In genomic region chr6:31712296-31712695, GRCh38 we compare ENCODE assay signal across 9 cellular contexts. TPM values are rescaled to one million over a fixed set of nuclear protein-coding genes. Genes with fewer than 3 reads are reported as not detected.
A peak's percentile ranks its signal among the peaks of the same experiment; 100 is the strongest.
DNase-seq lines count a peak whose midpoint lies in the region; ATAC-seq and TF ChIP-seq lines count a peak whose summit lies in the region.
"Had no signal": no experiment of that assay in that cellular context is flagged by ENCODE, and none has a peak within 500 bp of the region (broad histone marks: within the 10 kb centered on the region; RNA-seq: fewer than 3 reads in every experiment).

No MANE protein-coding gene starts in this region.

- H2BK5ac ChIP-seq in IMR-90 (ENCODE audit: low read depth, low read length, poor library complexity, severe bottlenecking) = no peak overlapping the region

- no peak overlapping the region for H3K9ac ChIP-seq in IMR-90 (ENCODE audit: low read depth, low read length)

- H2AK9ac ChIP-seq in IMR-90 (replicated peaks; ENCODE audit: low read depth, low read length, poor library complexity) = no peak overlapping the region

- intact Hi-C loops in Calu3 (cut with micrococcal nuclease; ENCODE audit: unreplicated experiment) = no loop called here
- intact Hi-C loops in IMR-90 (cut with micrococcal nuclease) = no loop called here
- intact Hi-C loops in ascending aorta (cut with DNase I) = no loop called here

- H3K27ac ChIP-seq in IMR-90 (ENCODE audit: insufficient read depth, low read length) = no peak overlapping the region
- no peak overlapping the region for H3K27ac ChIP-seq in ascending aorta

- no peaks in the 10 kb centered on the region; the same call in 1 of the 2 replicates for H4K20me1 ChIP-seq in IMR-90 (ENCODE audit: insufficient read depth, low read length)

- POLR2A ChIA-PET in IMR-90 (lab: Charles Lee; ENCODE audit: unreplicated experiment) = no interaction called here
- POLR2A ChIA-PET in naive thymus-derived CD8-positive, alpha-beta T cell (lab: Charles Lee) = interaction anchor here (1.2 kb wide), 1 partner anchor 11 kb away, joined by 3 read pairs; the partner anchor contains the start of gene MPIG6B

- H3K27me3 ChIP-seq in IMR-90 (ENCODE audit: control insufficient read depth, insufficient read depth, low read length) (peaks cover 35% of the 10 kb centered on the region), ascending aorta (no peaks in the 10 kb centered on the region)

- no peak overlapping the region for H4K5ac ChIP-seq in IMR-90 (ENCODE audit: low read depth, low read length)

- no peak overlapping the region for H3K4ac ChIP-seq in IMR-90 (ENCODE audit: low read depth, low read length)

- H3K27ac Mint-ChIP-seq in Calu3 (ENCODE audit: unreplicated experiment) (no peak overlapping the region), brain (peak overlapping the region; percentile 10 to 98 (median 93))
- H3K27ac Mint-ChIP-seq in naive thymus-derived CD8-positive, alpha-beta T cell = peak overlapping the region in 3 of 10 donors; percentile 50 to 71 (median 58)

- in situ Hi-C loops in IMR-90 (cut with MboI; ENCODE audit: low sequenced_read_pairs) = no loop called here

- ATAC-seq in IMR-90 (ENCODE audit: low read depth) (no peak), GM21717 (IDR thresholded peaks at IDR 0.05; ENCODE audit: unreplicated experiment) (no peak), HG03108 (IDR thresholded peaks at IDR 0.05; ENCODE audit: unreplicated experiment) (no peak)
- peak; percentile 39 to 43 for ATAC-seq in naive thymus-derived CD8-positive, alpha-beta T cell

- H3K9me3 Mint-ChIP-seq in Calu3 (ENCODE audit: low read depth, unreplicated experiment) (no peaks in the 10 kb centered on the region), brain (no peaks in the 10 kb centered on the region)
- no peaks in the 10 kb centered on the region for H3K9me3 Mint-ChIP-seq in naive thymus-derived CD8-positive, alpha-beta T cell

- H3K18ac ChIP-seq in IMR-90 (ENCODE audit: low read depth, low read length) = no peak overlapping the region

- no peak overlapping the region for H3K4me3 Mint-ChIP-seq in Calu3 (ENCODE audit: low read depth, unreplicated experiment)
- H3K4me3 Mint-ChIP-seq in brain = peak overlapping the region in 3 of 5 experiments; percentile 2 to 56 (median 4)
- H3K4me3 Mint-ChIP-seq in naive thymus-derived CD8-positive, alpha-beta T cell = no peak overlapping the region

- H3K36me3 Mint-ChIP-seq in Calu3 (ENCODE audit: insufficient read depth, unreplicated experiment) = peaks cover 3% of the 10 kb centered on the region
- no peaks in the 10 kb centered on the region for H3K36me3 Mint-ChIP-seq in brain
- no peaks in the 10 kb centered on the region for H3K36me3 Mint-ChIP-seq in naive thymus-derived CD8-positive, alpha-beta T cell

- H2BK120ac ChIP-seq in IMR-90 (ENCODE audit: low read depth, low read length) = no peak overlapping the region

- no peak overlapping the region for H2BK15ac ChIP-seq in IMR-90 (ENCODE audit: low read depth, low read length)

- no peaks in the 10 kb centered on the region for H3K9me3 ChIP-seq in IMR-90 (ENCODE audit: control insufficient read depth, insufficient read depth, low read length)
- no peaks in the 10 kb centered on the region for H3K9me3 ChIP-seq in ascending aorta

- TF ChIP-seq RAD21 in IMR-90 (IDR thresholded peaks at IDR 0.05; ENCODE audit: low read length) = no peak

- H3K4me2 ChIP-seq in IMR-90 (ENCODE audit: low read depth, low read length) = no peak overlapping the region

- no peaks in the 10 kb centered on the region for H3K79me1 ChIP-seq in IMR-90 (ENCODE audit: low read depth in 1 of 2, low read length in 2 of 2)

- peak; percentile 54 for TF ChIP-seq CTCF in Calu3 (IDR thresholded peaks at IDR 0.05; ENCODE audit: unreplicated experiment)
- TF ChIP-seq CTCF in IMR-90 (conservative IDR thresholded peaks at IDR 0.05; ENCODE audit: low read depth, low read length) = no peak
- TF ChIP-seq CTCF in brain (conservative IDR thresholded peaks at IDR 0.05) = no peak
- TF ChIP-seq CTCF in ascending aorta (IDR thresholded peaks at IDR 0.05) = peak in 1 of 3 experiments; percentile 20

- no peak overlapping the region for H3K56ac ChIP-seq in IMR-90 (ENCODE audit: extremely low read depth, insufficient read depth, low read length)

- no peak overlapping the region for H3K4me3 ChIP-seq in IMR-90 (ENCODE audit: insufficient read depth, low read depth, low read length)
- H3K4me3 ChIP-seq in ascending aorta = no peak overlapping the region

- no peak overlapping the region for H2AFZ ChIP-seq in IMR-90 (replicated peaks; ENCODE audit: low read length, poor library complexity)

- WGBS in IMR-90 (ENCODE audit: extremely low coverage in 2 of 2, insufficient read length in 1 of 2), 2 experiments = 90% methylated on average over 7 of the region's 8 CpGs; no CpG with 5 or more reads in 1 of the 2 experiments

- H3K27me3 Mint-ChIP-seq in Calu3 (ENCODE audit: unreplicated experiment) = peaks cover 26% of the 10 kb centered on the region
- peaks cover 5% of the 10 kb centered on the region for H3K27me3 Mint-ChIP-seq in brain
- H3K27me3 Mint-ChIP-seq in naive thymus-derived CD8-positive, alpha-beta T cell = no peaks in the 10 kb centered on the region

- no peaks in the 10 kb centered on the region for H3K36me3 ChIP-seq in IMR-90 (ENCODE audit: control insufficient read depth, insufficient read depth, low read length)
- H3K36me3 ChIP-seq in ascending aorta = no peaks in the 10 kb centered on the region

- dilution Hi-C loops in IMR-90 (cut with HindIII; ENCODE audit: low sequenced_read_pairs, unreplicated experiment) = no loop called here

- H3K14ac ChIP-seq in IMR-90 (replicated peaks; ENCODE audit: low read depth, low read length) = no peak overlapping the region

- H4K8ac ChIP-seq in IMR-90 (ENCODE audit: low read depth in 2 of 2, low read length in 2 of 2) = no peak overlapping the region

- H3K9me1 ChIP-seq in IMR-90 (ENCODE audit: insufficient read depth, low read length) = no peaks in the 10 kb centered on the region

- H2BK20ac ChIP-seq in IMR-90 (ENCODE audit: low read depth, low read length) = no peak overlapping the region

- DNase-seq in Calu3 (peak; percentile 71), IMR-90 (no peak), AG08396 (ENCODE audit: low spot score) (no peak), ascending aorta (ENCODE audit: low spot score in 2 of 2) (no peak)
- no peak for DNase-seq in naive thymus-derived CD8-positive, alpha-beta T cell
- DNase-seq: stimulated activated CD4-positive, alpha-beta T cell treated with anti-CD3 and anti-CD28 coated beads, Interleukin-2, amount 100 ng/mL, for 48 hours had no signal

- no peak for TF ChIP-seq POLR2A in IMR-90 (IDR thresholded peaks at IDR 0.05; ENCODE audit: low read depth, low read length)

- peaks cover 25% of the 10 kb centered on the region for H3K4me1 Mint-ChIP-seq in Calu3 (ENCODE audit: low read depth, unreplicated experiment)
- H3K4me1 Mint-ChIP-seq in brain = peaks cover 40% of the 10 kb centered on the region
- H3K4me1 Mint-ChIP-seq in naive thymus-derived CD8-positive, alpha-beta T cell = peaks cover 18 to 28% (median 25%) of the 10 kb centered on the region in 4 donors

- 0 out of 2 replicates have a peak overlapping the region, but pooled peaks have one; percentile 3 for H2AK5ac ChIP-seq in IMR-90 (ENCODE audit: low read depth, low read length)

- no peak overlapping the region for H3K23ac ChIP-seq in IMR-90 (ENCODE audit: low read depth, low read length)

- H3K4me1 ChIP-seq in IMR-90 (ENCODE audit: control insufficient read depth, insufficient read depth, low read length) = no peaks in the 10 kb centered on the region
- H3K4me1 ChIP-seq in ascending aorta = no peaks in the 10 kb centered on the region

- no TSS peak for BruUV-seq in Calu3 (replicated peaks; lab: Mats Ljungman, UMichigan)
- no TSS peak for BruUV-seq in IMR-90 (replicated peaks; lab: Mats Ljungman, UMichigan)

- H4K91ac ChIP-seq in IMR-90 (ENCODE audit: insufficient read depth, low read depth, low read length) = no peak overlapping the region

- CTCF ChIA-PET in Calu3 (lab: Charles Lee) (interaction anchor here (0.5 to 2.2 kb wide), 9 partner anchors 9 to 124 kb away, joined by 3 to 20 read pairs (median 4); partner anchors contain the start of genes ABHD16A, MSH5 and VWA7), IMR-90 (lab: Yijun Ruan, JAX) (no interaction called here)

RNA-seq across cellular contexts. Expression of gene LY6G6D, which starts 2.9 kb away (rescaled TPM):
- not detected in 2 replicates for total RNA-seq in Calu3 (2022)
- total RNA-seq in IMR-90 (2012; rRNA removed) = not detected in 2 replicates
- polyA plus RNA-seq in IMR-90 (2012; rRNA removed) = not detected in 2 replicates
- polyA plus RNA-seq in IMR-90 (2012; cell fraction: cytosol; rRNA removed) = not detected in 2 replicates
- polyA plus RNA-seq in IMR-90 (2012; cell fraction: nucleus; rRNA removed; ENCODE audit: low replicate concordance) = not detected in 2 replicates
- polyA plus RNA-seq in brain (ENCODE audit: insufficient read depth, low read depth, low replicate concordance) = not detected
- not detected for total RNA-seq in naive thymus-derived CD8-positive, alpha-beta T cell
- not detected for polyA plus RNA-seq in naive thymus-derived CD8-positive, alpha-beta T cell
- not detected for total RNA-seq in ascending aorta

RNA-seq across cellular contexts. Expression of gene LY6G6F, which starts 5.6 kb away (rescaled TPM):
- total RNA-seq in Calu3 (2022) (not detected in 2 replicates), IMR-90 (2012; rRNA removed) (not detected in 2 replicates), ascending aorta (not detected)
- polyA plus RNA-seq in IMR-90 (2012; rRNA removed) (not detected in 2 replicates), brain (ENCODE audit: insufficient read depth, low read depth, low replicate concordance) (not detected)
- polyA plus RNA-seq in IMR-90 (2012; cell fraction: cytosol; rRNA removed) = not detected in 2 replicates
- not detected in 2 replicates for polyA plus RNA-seq in IMR-90 (2012; cell fraction: nucleus; rRNA removed; ENCODE audit: low replicate concordance)
- total RNA-seq in naive thymus-derived CD8-positive, alpha-beta T cell = not detected
- not detected for polyA plus RNA-seq in naive thymus-derived CD8-positive, alpha-beta T cell

RNA-seq across cellular contexts. Expression of gene ABHD16A, which starts 9.2 kb away (rescaled TPM):
- 89.9 and 99.1 TPM in 2 replicates for total RNA-seq in Calu3 (2022)
- total RNA-seq in IMR-90 (2012; rRNA removed) = 30.3 and 35.1 TPM in 2 replicates
- polyA plus RNA-seq in IMR-90 (2012; rRNA removed) = 31.5 and 34.6 TPM in 2 replicates
- 25.7 and 37.6 TPM in 2 replicates for polyA plus RNA-seq in IMR-90 (2012; cell fraction: cytosol; rRNA removed)
- 93.6 and 149 TPM in 2 replicates for polyA plus RNA-seq in IMR-90 (2012; cell fraction: nucleus; rRNA removed; ENCODE audit: low replicate concordance)
- polyA plus RNA-seq in brain (ENCODE audit: insufficient read depth, low read depth, low replicate concordance) = 90.4 TPM
- 10 to 100 TPM; 58.4 to 59.9 TPM for total RNA-seq in naive thymus-derived CD8-positive, alpha-beta T cell
- polyA plus RNA-seq in naive thymus-derived CD8-positive, alpha-beta T cell = 10 to 100 TPM; 26.9 to 35.5 (median 34.1) TPM
- total RNA-seq in ascending aorta = 28.0 TPM

RNA-seq across cellular contexts. Expression of gene LY6G6C, which starts 9.2 kb away (rescaled TPM):
- total RNA-seq in Calu3 (2022) = 1.0 TPM in 1 of 2 replicates, not detected in the other
- not detected in 2 replicates for total RNA-seq in IMR-90 (2012; rRNA removed)
- not detected in 2 replicates for polyA plus RNA-seq in IMR-90 (2012; rRNA removed)
- polyA plus RNA-seq in IMR-90 (2012; cell fraction: cytosol; rRNA removed) = not detected in 2 replicates
- 0.26 and 0.48 TPM in 2 replicates for polyA plus RNA-seq in IMR-90 (2012; cell fraction: nucleus; rRNA removed; ENCODE audit: low replicate concordance)
- not detected for polyA plus RNA-seq in brain (ENCODE audit: insufficient read depth, low read depth, low replicate concordance)
- total RNA-seq in naive thymus-derived CD8-positive, alpha-beta T cell = not detected
- polyA plus RNA-seq in naive thymus-derived CD8-positive, alpha-beta T cell = not detected
- total RNA-seq in ascending aorta = not detected

RNA-seq across cellular contexts. Expression of gene MPIG6B, which starts 10.9 kb away (rescaled TPM):
- not detected in 2 replicates for total RNA-seq in Calu3 (2022)
- total RNA-seq in IMR-90 (2012; rRNA removed) = not detected in 2 replicates
- not detected in 2 replicates for polyA plus RNA-seq in IMR-90 (2012; rRNA removed)
- polyA plus RNA-seq in IMR-90 (2012; cell fraction: cytosol; rRNA removed) = not detected in 2 replicates
- 0.03 TPM in 1 of 2 replicates, not detected in the other for polyA plus RNA-seq in IMR-90 (2012; cell fraction: nucleus; rRNA removed; ENCODE audit: low replicate concordance)
- 0.39 TPM for polyA plus RNA-seq in brain (ENCODE audit: insufficient read depth, low read depth, low replicate concordance)
- 1 to 10 TPM; 1.4 to 1.9 TPM for total RNA-seq in naive thymus-derived CD8-positive, alpha-beta T cell
- 1 to 10 TPM; 1.2 to 4.9 (median 1.3) TPM for polyA plus RNA-seq in naive thymus-derived CD8-positive, alpha-beta T cell
- not detected for total RNA-seq in ascending aorta

Comparison
In these comparisons a context has a peak if more than half of its experiments do, and no peak if none do; other contexts are left out.
1. H3K4me3 Mint-ChIP-seq: peak in brain (3 of 5); none in Calu3 (single experiment) and naive thymus-derived CD8-positive, alpha-beta T cell (0 of 10).
2. ATAC-seq: peak in naive thymus-derived CD8-positive, alpha-beta T cell (2 of 2); none in IMR-90 (single experiment), GM21717 (single experiment) and HG03108 (single experiment).